In the genomic region with DNA sequence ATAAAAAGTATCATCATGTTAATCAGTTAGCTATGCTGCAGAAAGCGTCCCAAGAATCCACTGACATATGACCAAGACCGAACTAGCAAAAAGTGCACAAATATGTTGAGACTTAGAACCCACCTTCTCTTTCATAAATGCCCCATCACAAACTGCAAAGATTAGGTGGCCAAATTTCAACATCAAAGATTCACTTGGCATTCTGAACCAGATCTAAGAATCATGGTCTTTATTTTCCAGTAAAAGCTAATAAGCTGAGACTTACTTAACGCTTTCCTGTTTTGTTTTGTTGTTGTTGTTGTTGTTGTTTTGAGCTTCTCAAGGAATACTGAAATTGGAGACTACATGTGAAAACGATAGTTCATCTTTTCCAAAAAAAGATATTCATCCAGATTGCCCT, we compare ENCODE assay signal across 11 cellular contexts.
"Had no signal": no experiment of that assay in that cellular context is flagged by ENCODE, and none has a peak within 500 bp of the region (broad histone marks: within the 10 kb centered on the region; RNA-seq: fewer than 3 reads in every experiment).

No MANE protein-coding gene starts in this region.

- H3K36me3 ChIP-seq: prostate gland, right lobe of liver, thyroid gland had no signal

- H3K27me3 ChIP-seq: right lobe of liver, thyroid gland had no signal

- ATAC-seq: right lobe of liver had no signal

- H3K9me3 ChIP-seq: prostate gland, right lobe of liver, thyroid gland had no signal

- H3K4me1 ChIP-seq: prostate gland, right lobe of liver had no signal

- H3K27ac ChIP-seq: prostate gland, right lobe of liver, thyroid gland had no signal

- DNase-seq: activated B cell treated with CpG ODN at 0.5 μM for 24 hours; activated CD4-positive, alpha-beta T cell treated with anti-CD3 and anti-CD28 coated beads, Interleukin-2, amount 10 ng/mL, durations not matched to agents 7 days and 5 days; activated CD8-positive, alpha-beta memory T cell treated with anti-CD3 and anti-CD28 coated beads for 24 hours; activated naive CD4-positive, alpha-beta T cell; activated naive CD8-positive, alpha-beta T cell treated with anti-CD3 and anti-CD28 coated beads, Interleukin-2, amount 10 ng/mL, durations not matched to agents 7 days and 5 days; aorta; left ventricle myocardium superior; right lobe of liver; T-helper 2 cell; thyroid gland had no signal

- H3K4me3 ChIP-seq: prostate gland, right lobe of liver, thyroid gland had no signal
